Comparison of ENCODE assay signal across 1 cellular context in the genomic region with DNA sequence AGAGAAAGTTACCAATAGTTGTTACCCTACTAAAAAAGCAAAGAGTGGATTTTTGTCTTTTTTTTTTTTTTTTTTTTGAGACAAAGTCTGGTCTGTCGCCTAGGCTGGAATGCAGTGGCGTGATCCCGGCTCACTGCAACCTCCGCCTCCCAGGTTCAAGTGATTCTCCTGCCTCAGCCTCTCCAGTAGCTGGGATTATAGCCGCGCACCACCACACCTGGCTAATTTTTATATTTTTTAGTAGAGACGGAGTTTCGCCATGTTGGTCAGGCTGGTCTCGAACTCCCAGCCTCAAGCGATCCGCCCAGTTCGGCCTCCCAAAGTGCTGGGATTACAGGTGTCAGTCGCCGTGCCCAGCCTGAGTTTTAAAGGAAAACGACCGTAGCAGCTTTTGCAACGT.
TF ChIP-seq lines count a peak whose summit lies in the region.

No MANE protein-coding gene starts in this region.

TF ChIP-seq in HepG2, 621 proteins besides CTCF, POLR2A, EP300 and RAD21:
- TF ChIP-seq, protein P1, sequence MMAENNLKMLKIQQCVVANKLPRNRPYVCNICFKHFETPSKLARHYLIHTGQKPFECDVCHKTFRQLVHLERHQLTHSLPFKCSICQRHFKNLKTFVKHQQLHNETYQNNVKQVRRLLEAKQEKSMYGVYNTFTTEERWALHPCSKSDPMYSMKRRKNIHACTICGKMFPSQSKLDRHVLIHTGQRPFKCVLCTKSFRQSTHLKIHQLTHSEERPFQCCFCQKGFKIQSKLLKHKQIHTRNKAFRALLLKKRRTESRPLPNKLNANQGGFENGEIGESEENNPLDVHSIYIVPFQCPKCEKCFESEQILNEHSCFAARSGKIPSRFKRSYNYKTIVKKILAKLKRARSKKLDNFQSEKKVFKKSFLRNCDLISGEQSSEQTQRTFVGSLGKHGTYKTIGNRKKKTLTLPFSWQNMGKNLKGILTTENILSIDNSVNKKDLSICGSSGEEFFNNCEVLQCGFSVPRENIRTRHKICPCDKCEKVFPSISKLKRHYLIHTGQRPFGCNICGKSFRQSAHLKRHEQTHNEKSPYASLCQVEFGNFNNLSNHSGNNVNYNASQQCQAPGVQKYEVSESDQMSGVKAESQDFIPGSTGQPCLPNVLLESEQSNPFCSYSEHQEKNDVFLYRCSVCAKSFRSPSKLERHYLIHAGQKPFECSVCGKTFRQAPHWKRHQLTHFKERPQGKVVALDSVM (CRISPR knock-in tag; IDR thresholded peaks at IDR 0.05) = peak; percentile 66; the same call in 1 of the 2 replicates
- 0 out of 2 replicates have a peak, but pooled peaks have one; percentile 40 for TF ChIP-seq ZNF264 (CRISPR knock-in tag; IDR thresholded peaks at IDR 0.05)
